Comparison of ENCODE assay signal across 8 cellular contexts in genomic region chr11:76919887-76920746, GRCh38. TPM values are rescaled to one million over a fixed set of nuclear protein-coding genes. Genes with fewer than 3 reads are reported as not detected.
DNase-seq lines count a peak whose midpoint lies in the region; ATAC-seq and TF ChIP-seq lines count a peak whose summit lies in the region.

No MANE protein-coding gene starts in this region.

- H3K36me3 ChIP-seq in KMS-11 (ENCODE audit: insufficient read depth) (no peaks in the 10 kb centered on the region), esophagus (ENCODE audit: control insufficient read depth in 2 of 2, insufficient read depth in 2 of 2, low read length in 1 of 2) (no peaks in the 10 kb centered on the region)

- TF ChIP-seq CTCF in KMS-11 (conservative IDR thresholded peaks at IDR 0.05; ENCODE audit: low read depth, low read length): peak; percentile 97

- H3K27me3 ChIP-seq in KMS-11 (ENCODE audit: insufficient read depth, low read depth): no peaks in the 10 kb centered on the region
- H3K27me3 ChIP-seq in esophagus (ENCODE audit: control insufficient read depth in 1 of 2, insufficient read depth in 2 of 2, low read length in 2 of 2): no peaks in the 10 kb centered on the region

- peak overlapping the region; percentile 77 for H3K4me3 Mint-ChIP-seq in stimulated activated memory B cell treated with anti-CD40 and anti-IgM and Interleukin-4, amounts not matched to agents 10 μg/mL and 1 μg/mL and 100 μg/mL, for 72 hours

- H3K4me1 Mint-ChIP-seq in stimulated activated memory B cell treated with anti-CD40 and anti-IgM and Interleukin-4, amounts not matched to agents 10 μg/mL and 1 μg/mL and 100 μg/mL, for 72 hours: peaks cover 9% of the 10 kb centered on the region

- H3K4me3 ChIP-seq in KMS-11 (IDR thresholded peaks at IDR 0.05; ENCODE audit: insufficient read depth, low read depth, low read length) (no peak overlapping the region), esophagus (ENCODE audit: low read depth in 1 of 2, low read length in 2 of 2) (peak overlapping the region; percentile 21 to 34)

- 29 to 37% methylated on average over 7 of the region's 7 CpGs for WGBS in esophagus, 2 donors

- no peaks in the 10 kb centered on the region for H3K9me3 ChIP-seq in esophagus (ENCODE audit: control insufficient read depth in 2 of 2, insufficient read depth in 1 of 2, low read depth in 1 of 2, low read length in 1 of 2)

- H3K4me1 ChIP-seq in KMS-11 (ENCODE audit: low read depth, poor library complexity, severe bottlenecking) (peaks cover 23% of the 10 kb centered on the region), esophagus (ENCODE audit: control insufficient read depth in 2 of 2, insufficient read depth in 2 of 2, low read length in 1 of 2) (peaks cover 0 to 3% of the 10 kb centered on the region in 2 donors)

- no peaks in the 10 kb centered on the region for H4K20me1 ChIP-seq in KMS-11 (ENCODE audit: insufficient read depth)

- no peaks in the 10 kb centered on the region for H3K9me3 Mint-ChIP-seq in stimulated activated memory B cell treated with anti-CD40 and anti-IgM and Interleukin-4, amounts not matched to agents 10 μg/mL and 1 μg/mL and 100 μg/mL, for 72 hours

- DNase-seq in AG08395 (ENCODE audit: low spot score) (peak; percentile 86), OCI-M2 (lab: John Stamatoyannopoulos, UW; ENCODE audit: unreplicated experiment) (peak; percentile 9), activated T-cell treated with anti-CD3 and anti-CD28 coated beads for 4 hours (peak; percentile 48), myocyte (ENCODE audit: low read depth) (peak; percentile 85)

- H3K79me2 ChIP-seq in KMS-11 (ENCODE audit: insufficient read depth, low read depth): no peaks in the 10 kb centered on the region

- peak overlapping the region; percentile 55 for H3K4me2 ChIP-seq in KMS-11

- peak; percentile 75 for ATAC-seq in GM19035 (IDR thresholded peaks at IDR 0.05; ENCODE audit: unreplicated experiment)
- ATAC-seq in stimulated activated memory B cell treated with anti-CD40 and anti-IgM and Interleukin-4, amounts not matched to agents 10 μg/mL and 1 μg/mL and 100 μg/mL, for 72 hours: peak; percentile 78

- no peaks in the 10 kb centered on the region for H3K36me3 Mint-ChIP-seq in stimulated activated memory B cell treated with anti-CD40 and anti-IgM and Interleukin-4, amounts not matched to agents 10 μg/mL and 1 μg/mL and 100 μg/mL, for 72 hours

- H3K27ac ChIP-seq in KMS-11: peak overlapping the region; percentile 4; the same call in 1 of the 2 replicates
- peak overlapping the region in 1 of 2 donors; percentile 33 for H3K27ac ChIP-seq in esophagus (ENCODE audit: low read depth in 2 of 2, low read length in 1 of 2)

- H3K27ac Mint-ChIP-seq in stimulated activated memory B cell treated with anti-CD40 and anti-IgM and Interleukin-4, amounts not matched to agents 10 μg/mL and 1 μg/mL and 100 μg/mL, for 72 hours: no peak overlapping the region

- peak overlapping the region; percentile 69 for H2AFZ ChIP-seq in KMS-11 (ENCODE audit: low read depth)

- no peak overlapping the region; the same call in 1 of the 2 replicates for H3K9ac ChIP-seq in KMS-11

- no peaks in the 10 kb centered on the region for H3K27me3 Mint-ChIP-seq in stimulated activated memory B cell treated with anti-CD40 and anti-IgM and Interleukin-4, amounts not matched to agents 10 μg/mL and 1 μg/mL and 100 μg/mL, for 72 hours

RNA-seq across cellular contexts. Expression of gene ACER3, which starts 59.4 kb away (rescaled TPM):
- polyA plus RNA-seq in esophagus: 1 to 10 TPM; 7.2 to 8.2 TPM
- 4.4 and 7.0 TPM in 2 replicates for total RNA-seq in myocyte
- 3.2 TPM for polyA plus RNA-seq in myocyte (2012)

Comparison
In these comparisons a context has a peak if more than half of its experiments do, and no peak if none do; other contexts are left out.
1. DNase-seq: peak in every context shown above with its lines; median percentile 86 in AG08395; 85 in myocyte; 48 in activated T-cell treated with anti-CD3 and anti-CD28 coated beads for 4 hours; 9 in OCI-M2.